In genomic region chr1:66396212-66396890, GRCh38 we compare ENCODE assay signal across 8 cellular contexts.
DNase-seq lines count a peak whose midpoint lies in the region; ATAC-seq lines count a peak whose summit lies in the region.

No MANE protein-coding gene starts in this region.

- peak; percentile 54 for ATAC-seq in GM18511 (IDR thresholded peaks at IDR 0.05; ENCODE audit: unreplicated experiment)
- peak; percentile 42 for ATAC-seq in GM21526 (IDR thresholded peaks at IDR 0.05; ENCODE audit: low FRiP score, unreplicated experiment)
- ATAC-seq in HG03460 (IDR thresholded peaks at IDR 0.05; ENCODE audit: unreplicated experiment), result peak; percentile 52

- DNase-seq in iris pigment epithelial cell (ENCODE audit: low read depth) (peak; percentile 49), anterior cingulate cortex (lab: John Stamatoyannopoulos, UW) (no peak), occipital lobe (lab: John Stamatoyannopoulos, UW) (no peak), SW 1271 (lab: John Stamatoyannopoulos, UW) (no peak), LoVo (ENCODE audit: low spot score) (no peak)
